2 cellular contexts compared by ENCODE assay signal in the genomic region with DNA sequence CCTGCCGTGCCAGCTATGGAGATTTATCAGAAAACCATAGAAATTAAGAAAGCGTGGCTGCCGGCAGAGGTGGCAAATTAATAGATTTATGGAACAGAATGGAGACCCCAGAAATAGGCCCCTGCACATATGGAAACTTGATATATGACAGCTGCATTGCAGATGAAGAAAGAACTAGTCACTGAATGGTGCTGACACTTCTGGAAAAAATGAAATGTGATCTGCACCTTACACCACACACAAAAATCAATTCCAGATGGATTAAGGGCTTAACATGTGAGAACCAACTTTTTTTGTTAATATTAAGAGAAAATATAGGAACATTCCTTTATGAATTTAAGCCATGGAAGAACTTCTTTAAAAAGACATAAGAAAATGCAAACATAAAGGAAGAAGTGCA.
TF ChIP-seq lines count a peak whose summit lies in the region.

No MANE protein-coding gene starts in this region.

TF ChIP-seq in IMR-90, 13 proteins besides CTCF, POLR2A, EP300 and RAD21 (continued from another document):
- no peak for TF ChIP-seq RCOR1 (IDR thresholded peaks at IDR 0.05; ENCODE audit: insufficient replicate concordance, low read length)
- no peak for TF ChIP-seq USF2 (IDR thresholded peaks at IDR 0.05; ENCODE audit: low read depth, low read length)
- TF ChIP-seq, protein P1, sequence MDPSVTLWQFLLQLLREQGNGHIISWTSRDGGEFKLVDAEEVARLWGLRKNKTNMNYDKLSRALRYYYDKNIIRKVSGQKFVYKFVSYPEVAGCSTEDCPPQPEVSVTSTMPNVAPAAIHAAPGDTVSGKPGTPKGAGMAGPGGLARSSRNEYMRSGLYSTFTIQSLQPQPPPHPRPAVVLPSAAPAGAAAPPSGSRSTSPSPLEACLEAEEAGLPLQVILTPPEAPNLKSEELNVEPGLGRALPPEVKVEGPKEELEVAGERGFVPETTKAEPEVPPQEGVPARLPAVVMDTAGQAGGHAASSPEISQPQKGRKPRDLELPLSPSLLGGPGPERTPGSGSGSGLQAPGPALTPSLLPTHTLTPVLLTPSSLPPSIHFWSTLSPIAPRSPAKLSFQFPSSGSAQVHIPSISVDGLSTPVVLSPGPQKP (IDR thresholded peaks at IDR 0.05; ENCODE audit: borderline replicate concordance, low read depth, low read length) = no peak
- no peak for TF ChIP-seq NFE2L2 (IDR thresholded peaks at IDR 0.05; ENCODE audit: low read depth, low read length)

TF ChIP-seq in SK-N-SH treated with all-trans-retinoic acid at 6 μM for 48 hours, 23 proteins besides CTCF, POLR2A, EP300 and RAD21:
- TF ChIP-seq, protein P2, sequence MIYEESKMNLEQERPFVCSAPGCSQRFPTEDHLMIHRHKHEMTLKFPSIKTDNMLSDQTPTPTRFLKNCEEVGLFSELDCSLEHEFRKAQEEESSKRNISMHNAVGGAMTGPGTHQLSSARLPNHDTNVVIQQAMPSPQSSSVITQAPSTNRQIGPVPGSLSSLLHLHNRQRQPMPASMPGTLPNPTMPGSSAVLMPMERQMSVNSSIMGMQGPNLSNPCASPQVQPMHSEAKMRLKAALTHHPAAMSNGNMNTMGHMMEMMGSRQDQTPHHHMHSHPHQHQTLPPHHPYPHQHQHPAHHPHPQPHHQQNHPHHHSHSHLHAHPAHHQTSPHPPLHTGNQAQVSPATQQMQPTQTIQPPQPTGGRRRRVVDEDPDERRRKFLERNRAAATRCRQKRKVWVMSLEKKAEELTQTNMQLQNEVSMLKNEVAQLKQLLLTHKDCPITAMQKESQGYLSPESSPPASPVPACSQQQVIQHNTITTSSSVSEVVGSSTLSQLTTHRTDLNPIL (CRISPR knock-in tag; IDR thresholded peaks at IDR 0.05; ENCODE audit: low read depth) = no peak
- TF ChIP-seq, protein P3, sequence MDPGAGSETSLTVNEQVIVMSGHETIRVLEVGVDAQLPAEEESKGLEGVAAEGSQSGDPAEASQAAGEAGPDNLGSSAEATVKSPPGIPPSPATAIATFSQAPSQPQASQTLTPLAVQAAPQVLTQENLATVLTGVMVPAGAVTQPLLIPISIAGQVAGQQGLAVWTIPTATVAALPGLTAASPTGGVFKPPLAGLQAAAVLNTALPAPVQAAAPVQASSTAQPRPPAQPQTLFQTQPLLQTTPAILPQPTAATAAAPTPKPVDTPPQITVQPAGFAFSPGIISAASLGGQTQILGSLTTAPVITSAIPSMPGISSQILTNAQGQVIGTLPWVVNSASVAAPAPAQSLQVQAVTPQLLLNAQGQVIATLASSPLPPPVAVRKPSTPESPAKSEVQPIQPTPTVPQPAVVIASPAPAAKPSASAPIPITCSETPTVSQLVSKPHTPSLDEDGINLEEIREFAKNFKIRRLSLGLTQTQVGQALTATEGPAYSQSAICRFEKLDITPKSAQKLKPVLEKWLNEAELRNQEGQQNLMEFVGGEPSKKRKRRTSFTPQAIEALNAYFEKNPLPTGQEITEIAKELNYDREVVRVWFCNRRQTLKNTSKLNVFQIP (CRISPR knock-in tag; IDR thresholded peaks at IDR 0.05; ENCODE audit: borderline replicate concordance, low read depth) = no peak
- TF ChIP-seq ISL1 (CRISPR knock-in tag; IDR thresholded peaks at IDR 0.05) (no peak), PPARA (CRISPR knock-in tag; IDR thresholded peaks at IDR 0.05; ENCODE audit: borderline replicate concordance) (no peak), BACH2 (CRISPR knock-in tag; IDR thresholded peaks at IDR 0.05; ENCODE audit: borderline replicate concordance) (no peak), ARNTL (CRISPR knock-in tag; IDR thresholded peaks at IDR 0.05; ENCODE audit: borderline replicate concordance, low read depth) (no peak), TCF4 (CRISPR knock-in tag; IDR thresholded peaks at IDR 0.05; ENCODE audit: borderline replicate concordance) (no peak), RARB (CRISPR knock-in tag; IDR thresholded peaks at IDR 0.05) (no peak), SNAI2 (CRISPR knock-in tag; IDR thresholded peaks at IDR 0.05) (no peak), ESRRG (CRISPR knock-in tag; IDR thresholded peaks at IDR 0.05) (no peak)
- TF ChIP-seq, protein P4, sequence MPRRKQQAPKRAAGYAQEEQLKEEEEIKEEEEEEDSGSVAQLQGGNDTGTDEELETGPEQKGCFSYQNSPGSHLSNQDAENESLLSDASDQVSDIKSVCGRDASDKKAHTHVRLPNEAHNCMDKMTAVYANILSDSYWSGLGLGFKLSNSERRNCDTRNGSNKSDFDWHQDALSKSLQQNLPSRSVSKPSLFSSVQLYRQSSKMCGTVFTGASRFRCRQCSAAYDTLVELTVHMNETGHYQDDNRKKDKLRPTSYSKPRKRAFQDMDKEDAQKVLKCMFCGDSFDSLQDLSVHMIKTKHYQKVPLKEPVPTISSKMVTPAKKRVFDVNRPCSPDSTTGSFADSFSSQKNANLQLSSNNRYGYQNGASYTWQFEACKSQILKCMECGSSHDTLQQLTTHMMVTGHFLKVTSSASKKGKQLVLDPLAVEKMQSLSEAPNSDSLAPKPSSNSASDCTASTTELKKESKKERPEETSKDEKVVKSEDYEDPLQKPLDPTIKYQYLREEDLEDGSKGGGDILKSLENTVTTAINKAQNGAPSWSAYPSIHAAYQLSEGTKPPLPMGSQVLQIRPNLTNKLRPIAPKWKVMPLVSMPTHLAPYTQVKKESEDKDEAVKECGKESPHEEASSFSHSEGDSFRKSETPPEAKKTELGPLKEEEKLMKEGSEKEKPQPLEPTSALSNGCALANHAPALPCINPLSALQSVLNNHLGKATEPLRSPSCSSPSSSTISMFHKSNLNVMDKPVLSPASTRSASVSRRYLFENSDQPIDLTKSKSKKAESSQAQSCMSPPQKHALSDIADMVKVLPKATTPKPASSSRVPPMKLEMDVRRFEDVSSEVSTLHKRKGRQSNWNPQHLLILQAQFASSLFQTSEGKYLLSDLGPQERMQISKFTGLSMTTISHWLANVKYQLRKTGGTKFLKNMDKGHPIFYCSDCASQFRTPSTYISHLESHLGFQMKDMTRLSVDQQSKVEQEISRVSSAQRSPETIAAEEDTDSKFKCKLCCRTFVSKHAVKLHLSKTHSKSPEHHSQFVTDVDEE (CRISPR knock-in tag; IDR thresholded peaks at IDR 0.05) = no peak
